ENCODE assay signal across 21 cellular contexts in genomic region chr11:64124147-64124546, GRCh38. TPM values are rescaled to one million over a fixed set of nuclear protein-coding genes. Genes with fewer than 3 reads are reported as not detected.
A peak's percentile ranks its signal among the peaks of the same experiment; 100 is the strongest.
DNase-seq lines count a peak whose midpoint lies in the region; ATAC-seq, FAIRE-seq and TF ChIP-seq lines count a peak whose summit lies in the region.
"Had no signal": no experiment of that assay in that cellular context is flagged by ENCODE, and none has a peak within 500 bp of the region (broad histone marks: within the 10 kb centered on the region; RNA-seq: fewer than 3 reads in every experiment).

No MANE protein-coding gene starts in this region.

- TF ChIP-seq CTCF in A673 (conservative IDR thresholded peaks at IDR 0.05; ENCODE audit: low read depth, low read length) (no peak), K562 (IDR thresholded peaks at IDR 0.05 in 2 of 3, conservative IDR thresholded peaks at IDR 0.05 in 1 of 3; ENCODE audit: insufficient read depth in 2 of 3, low read depth in 1 of 3, low read length in 3 of 3) (no peak)

- H3K36me3 ChIP-seq in A673 (ENCODE audit: insufficient read depth, low read length, poor library complexity, severe bottlenecking) (no peaks in the 10 kb centered on the region), K562 (ENCODE audit: control insufficient read depth, insufficient read depth, low read length) (no peaks in the 10 kb centered on the region)
- H3K36me3 ChIP-seq: lower lobe of right lung had no signal

- peak; percentile 37 for DNase-seq in A673 (ENCODE audit: low spot score)
- peak; percentile 57 for DNase-seq in H4 (ENCODE audit: low spot score)
- DNase-seq in NCI-H2227 treated with DMSO at 0.1 percent for 48 hours (lab: John Stamatoyannopoulos, UW), result peak; percentile 21
- peak in 1 of 4 experiments; percentile 26 for DNase-seq in K562 (ENCODE audit: extremely low read depth in 1 of 4, low spot score in 3 of 4)
- no peak for DNase-seq in activated naive CD4-positive, alpha-beta T cell treated with anti-CD3 and anti-CD28 coated beads, Interleukin-2, amount 50 U/mL, for 72 hours (ENCODE audit: low spot score in 2 of 2)
- no peak for DNase-seq in urothelium cell line (ENCODE audit: low spot score)
- DNase-seq in KBM-7, result no peak
- no peak for DNase-seq in stimulated activated effector memory CD8-positive, alpha-beta T cell treated with anti-CD3 and anti-CD28 coated beads, Interleukin-12 subunit alpha, Interleukin-12 subunit beta, amount 100 ng/mL, for 72 hours (ENCODE audit: low spot score in 2 of 2)
- DNase-seq: activated CD4-positive, CD25-positive, alpha-beta regulatory T cell; activated CD8-positive, alpha-beta memory T cell treated with anti-CD3 and anti-CD28 coated beads for 24 hours; activated naive CD8-positive, alpha-beta T cell treated with anti-CD3 and anti-CD28 coated beads for 36 hours; body of pancreas; CD4-positive, alpha-beta T cell; lower lobe of right lung; MM.1S; NCI-H1930; NCI-H510A treated with DMSO at 0.1 percent for 48 hours; SHP77 treated with DMSO at 0.1 percent for 48 hours had no signal

- intact Hi-C loops in A673 (cut with micrococcal nuclease; ENCODE audit: unreplicated experiment) (no loop called here), K562 (cut with micrococcal nuclease) (no loop called here)

- POLR2A ChIA-PET in A673 (lab: Charles Lee; ENCODE audit: low non-redundant PET), result no interaction called here
- POLR2A ChIA-PET in K562 (lab: Yijun Ruan, JAX), result interaction anchor here (0.5 kb wide), 1 partner anchor 54 kb away, joined by 3 read pairs; no protein-coding TSS in a partner anchor

- no peak overlapping the region for H3K4me3 Mint-ChIP-seq in stimulated activated effector memory CD8-positive, alpha-beta T cell treated with anti-CD3 and anti-CD28 coated beads, Interleukin-12 subunit alpha, Interleukin-12 subunit beta, amount 100 ng/mL, for 72 hours
- H3K4me3 Mint-ChIP-seq: activated naive CD8-positive, alpha-beta T cell treated with anti-CD3 and anti-CD28 coated beads for 36 hours; CD4-positive, alpha-beta T cell; GM23338; T-helper 2 cell treated with Interferon-gamma antibody and Interleukin-4, amounts not matched to agents 5 μg/mL and 100 μg/mL, for 36 hours had no signal

- H4K20me1 ChIP-seq in K562 (replicated peaks; ENCODE audit: control insufficient read depth, insufficient read depth, low read length), result peaks cover 21% of the 10 kb centered on the region

- H3K4me3 ChIP-seq in A673 (ENCODE audit: low read depth, low read length, poor library complexity, severe bottlenecking) (no peak overlapping the region), K562 (no peak overlapping the region)
- H3K4me3 ChIP-seq: body of pancreas, GM23338, lower lobe of right lung had no signal

- H3K27me3 ChIP-seq in A673 (replicated peaks; ENCODE audit: insufficient read depth, low read depth, low read length, poor library complexity) (no peaks in the 10 kb centered on the region), K562 (ENCODE audit: control insufficient read depth in 2 of 2, insufficient read depth in 2 of 2, low read length in 2 of 2) (no peaks in the 10 kb centered on the region)
- H3K27me3 ChIP-seq: body of pancreas had no signal

- no peak overlapping the region for H2AFZ ChIP-seq in K562 (ENCODE audit: low read depth, low read length)
- H2AFZ ChIP-seq: GM23338 had no signal

- no peak for TF ChIP-seq POLR2A in K562 (conservative IDR thresholded peaks at IDR 0.05)

- no peaks in the 10 kb centered on the region; the same call in 2 of the 3 replicates for H3K79me2 ChIP-seq in K562 (ENCODE audit: control insufficient read depth, insufficient read depth, low read length)

- peaks cover 7% of the 10 kb centered on the region for H3K4me1 Mint-ChIP-seq in stimulated activated effector memory CD8-positive, alpha-beta T cell treated with anti-CD3 and anti-CD28 coated beads, Interleukin-12 subunit alpha, Interleukin-12 subunit beta, amount 100 ng/mL, for 72 hours

- TF ChIP-seq EP300 in K562 (IDR thresholded peaks at IDR 0.05; ENCODE audit: low read length), result no peak

- no peak overlapping the region for H3K27ac Mint-ChIP-seq in activated naive CD4-positive, alpha-beta T cell treated with anti-CD3 and anti-CD28 coated beads, Interleukin-2, amount 50 U/mL, for 72 hours
- H3K27ac Mint-ChIP-seq in stimulated activated effector memory CD8-positive, alpha-beta T cell treated with anti-CD3 and anti-CD28 coated beads, Interleukin-12 subunit alpha, Interleukin-12 subunit beta, amount 100 ng/mL, for 72 hours, result no peak overlapping the region
- H3K27ac Mint-ChIP-seq: activated naive CD8-positive, alpha-beta T cell treated with anti-CD3 and anti-CD28 coated beads for 36 hours; CD4-positive, alpha-beta T cell; GM23338; T-helper 2 cell treated with Interferon-gamma antibody and Interleukin-4, amounts not matched to agents 5 μg/mL and 100 μg/mL, for 36 hours had no signal

- no peaks in the 10 kb centered on the region for H3K9me3 Mint-ChIP-seq in activated naive CD4-positive, alpha-beta T cell treated with anti-CD3 and anti-CD28 coated beads, Interleukin-2, amount 50 U/mL, for 72 hours
- no peaks in the 10 kb centered on the region for H3K9me3 Mint-ChIP-seq in stimulated activated effector memory CD8-positive, alpha-beta T cell treated with anti-CD3 and anti-CD28 coated beads, Interleukin-12 subunit alpha, Interleukin-12 subunit beta, amount 100 ng/mL, for 72 hours
- H3K9me3 Mint-ChIP-seq: activated naive CD8-positive, alpha-beta T cell treated with anti-CD3 and anti-CD28 coated beads for 36 hours; CD4-positive, alpha-beta T cell; GM23338; T-helper 2 cell treated with Interferon-gamma antibody and Interleukin-4, amounts not matched to agents 5 μg/mL and 100 μg/mL, for 36 hours had no signal

- H3K9ac ChIP-seq in K562 (ENCODE audit: insufficient read depth in 1 of 2, low read depth in 2 of 2, low read length in 2 of 2), result no peak overlapping the region

- H3K9me1 ChIP-seq in K562 (ENCODE audit: control insufficient read depth, insufficient read depth, low read length), result no peaks in the 10 kb centered on the region

- BruUV-seq in A673 (replicated peaks; lab: Mats Ljungman, UMichigan), result no TSS peak
- no TSS peak for BruUV-seq in K562 (replicated peaks; lab: Mats Ljungman, UMichigan)

- H3K4me1 ChIP-seq in A673 (ENCODE audit: insufficient read depth, low read length, poor library complexity, severe bottlenecking), result peaks cover 54% of the 10 kb centered on the region
- H3K4me1 ChIP-seq in K562 (replicated peaks in 1 of 2; ENCODE audit: control insufficient read depth in 2 of 2, insufficient read depth in 2 of 2, low read length in 2 of 2), result peaks cover 0 to 25% of the 10 kb centered on the region in 2 experiments; a peak in 2 of 5 replicates
- H3K4me1 ChIP-seq: lower lobe of right lung had no signal

- H3K27ac ChIP-seq in A673 (ENCODE audit: low read depth, low read length, poor library complexity, severe bottlenecking) (no peak overlapping the region), K562 (ENCODE audit: extremely low read depth, low read depth, low read length) (no peak overlapping the region)
- H3K27ac ChIP-seq: lower lobe of right lung had no signal

- H3K4me2 ChIP-seq in K562 (ENCODE audit: insufficient read depth, low read length), result no peak overlapping the region
- H3K4me2 ChIP-seq: GM23338 had no signal

- no peak for FAIRE-seq in K562 (lab: Jason Lieb, UNC)
- no peak for FAIRE-seq in urothelium cell line (lab: Jason Lieb, UNC)

- H3K36me3 Mint-ChIP-seq in activated naive CD4-positive, alpha-beta T cell treated with anti-CD3 and anti-CD28 coated beads, Interleukin-2, amount 50 U/mL, for 72 hours, result no peaks in the 10 kb centered on the region
- H3K36me3 Mint-ChIP-seq in stimulated activated effector memory CD8-positive, alpha-beta T cell treated with anti-CD3 and anti-CD28 coated beads, Interleukin-12 subunit alpha, Interleukin-12 subunit beta, amount 100 ng/mL, for 72 hours, result no peaks in the 10 kb centered on the region
- H3K36me3 Mint-ChIP-seq: activated naive CD8-positive, alpha-beta T cell treated with anti-CD3 and anti-CD28 coated beads for 36 hours had no signal

- H3K9me3 ChIP-seq in A673 (ENCODE audit: low read depth, low read length, poor library complexity, severe bottlenecking), result no peaks in the 10 kb centered on the region
- no peaks in the 10 kb centered on the region for H3K9me3 ChIP-seq in K562 (replicated peaks; ENCODE audit: control insufficient read depth, insufficient read depth, low read depth, low read length)
- H3K9me3 ChIP-seq: body of pancreas, lower lobe of right lung had no signal

- in situ Hi-C loops in K562 (cut with MboI), result no loop called here
- in situ Hi-C loops in KBM-7 (cut with MboI; ENCODE audit: low pct_unique_long_range_greater_than_20kb, low sequenced_read_pairs), result no loop called here

- TF ChIP-seq RAD21 in K562 (CRISPR knock-in tag; conservative IDR thresholded peaks at IDR 0.05 in 1 of 2, IDR thresholded peaks at IDR 0.05 in 1 of 2), result no peak

- ATAC-seq in K562, result peak; percentile 64
- no peak for ATAC-seq in activated naive CD4-positive, alpha-beta T cell treated with anti-CD3 and anti-CD28 coated beads, Interleukin-2, amount 50 U/mL, for 72 hours
- ATAC-seq in stimulated activated effector memory CD8-positive, alpha-beta T cell treated with anti-CD3 and anti-CD28 coated beads, Interleukin-12 subunit alpha, Interleukin-12 subunit beta, amount 100 ng/mL, for 72 hours, result no peak
- ATAC-seq: body of pancreas, GM23338, lower lobe of right lung, right cardiac atrium had no signal

- 30% methylated on average over 9 of the region's 9 CpGs for WGBS in K562 (ENCODE audit: insufficient coverage, low coverage, missing lambda C conversion rate)

- CTCF ChIA-PET in A673 (lab: Charles Lee), result no interaction called here
- CTCF ChIA-PET in K562 (lab: Yijun Ruan, JAX; ENCODE audit: low intra/inter-chr PET ratio), result no interaction called here

RNA-seq across cellular contexts. Expression of gene MACROD1, which starts 41.8 kb away (rescaled TPM):
- total RNA-seq in A673 (2021), result 28.7 and 32.6 TPM in 2 replicates
- 4.7 and 5.1 TPM in 2 replicates for total RNA-seq in H4 (2014; rRNA removed; shearing (Covaris generic))
- total RNA-seq in K562 (2011; cell fraction: chromatin; rRNA removed; ENCODE audit: low replicate concordance), result 63.3 and 92.7 TPM in 2 replicates
- total RNA-seq in K562 (2011; cell fraction: nucleolus; rRNA removed), result 79.2 and 103 TPM in 2 replicates
- 54.7 and 61.3 TPM in 2 replicates for total RNA-seq in K562 (2011; cell fraction: nucleoplasm; rRNA removed)
- 60.0 and 64.5 TPM in 2 replicates for total RNA-seq in K562 (2014; rRNA removed)
- 25.5 and 25.9 TPM in 2 replicates for total RNA-seq in K562 (2014; rRNA removed; fragmentation: Illumina TruSeq; extraction: Trizol)
- 42.3 and 50.0 TPM in 2 replicates for total RNA-seq in K562 (2015; rRNA removed; fragmentation: Illumina TruSeq; extraction: Trizol)
- total RNA-seq in K562 (2021), result 45.2 and 47.3 TPM in 2 replicates
- polyA plus RNA-seq in K562 (2011; rRNA removed), result 26.4 and 31.0 TPM in 2 replicates
- 39.3 and 90.4 TPM in 2 replicates for polyA plus RNA-seq in K562 (2011; cell fraction: cytosol; rRNA removed)
- polyA plus RNA-seq in K562 (2011; cell fraction: nucleus; rRNA removed), result 128 and 166 TPM in 2 replicates
- 34.4 and 49.3 TPM in 2 replicates for polyA plus RNA-seq in K562 (2012)
- 13.4 and 19.4 TPM in 2 replicates for polyA plus RNA-seq in K562 (2014; fragmentation: Illumina TruSeq; extraction: Trizol)
- 1 to 10 TPM; 1.1 to 2.3 TPM for polyA plus RNA-seq in K562 (2014; fragmentation: Nextera tagmentation; extraction: Ambion mirVana)
- 45.7 and 54.9 TPM in 2 replicates for polyA plus RNA-seq in K562 (2014; rRNA removed)
- 12.7 and 14.8 TPM in 2 replicates for polyA minus RNA-seq in K562 (2011; rRNA and poly(A)+ RNA removed)
- polyA minus RNA-seq in K562 (2011; cell fraction: cytosol; rRNA and poly(A)+ RNA removed), result 16.8 and 23.4 TPM in 2 replicates
- 20.7 and 28.4 TPM in 2 replicates for polyA minus RNA-seq in K562 (2011; cell fraction: nucleus; rRNA and poly(A)+ RNA removed)
- total RNA-seq in activated naive CD4-positive, alpha-beta T cell treated with anti-CD3 and anti-CD28 coated beads, Interleukin-2, amount 50 U/mL, for 72 hours, result 10 to 100 TPM; 11.0 to 25.3 TPM

Comparison
In these comparisons a context has a peak if more than half of its experiments do, and no peak if none do; other contexts are left out.
1. DNase-seq: peak in A673 (single experiment), H4 (single experiment) and NCI-H2227 treated with DMSO at 0.1 percent for 48 hours (single experiment); none in activated naive CD4-positive, alpha-beta T cell treated with anti-CD3 and anti-CD28 coated beads, Interleukin-2, amount 50 U/mL, for 72 hours (0 of 2), urothelium cell line (single experiment), KBM-7 (single experiment) and stimulated activated effector memory CD8-positive, alpha-beta T cell treated with anti-CD3 and anti-CD28 coated beads, Interleukin-12 subunit alpha, Interleukin-12 subunit beta, amount 100 ng/mL, for 72 hours (0 of 2).